Comparison of ENCODE assay signal across 2 cellular contexts in the genomic region with DNA sequence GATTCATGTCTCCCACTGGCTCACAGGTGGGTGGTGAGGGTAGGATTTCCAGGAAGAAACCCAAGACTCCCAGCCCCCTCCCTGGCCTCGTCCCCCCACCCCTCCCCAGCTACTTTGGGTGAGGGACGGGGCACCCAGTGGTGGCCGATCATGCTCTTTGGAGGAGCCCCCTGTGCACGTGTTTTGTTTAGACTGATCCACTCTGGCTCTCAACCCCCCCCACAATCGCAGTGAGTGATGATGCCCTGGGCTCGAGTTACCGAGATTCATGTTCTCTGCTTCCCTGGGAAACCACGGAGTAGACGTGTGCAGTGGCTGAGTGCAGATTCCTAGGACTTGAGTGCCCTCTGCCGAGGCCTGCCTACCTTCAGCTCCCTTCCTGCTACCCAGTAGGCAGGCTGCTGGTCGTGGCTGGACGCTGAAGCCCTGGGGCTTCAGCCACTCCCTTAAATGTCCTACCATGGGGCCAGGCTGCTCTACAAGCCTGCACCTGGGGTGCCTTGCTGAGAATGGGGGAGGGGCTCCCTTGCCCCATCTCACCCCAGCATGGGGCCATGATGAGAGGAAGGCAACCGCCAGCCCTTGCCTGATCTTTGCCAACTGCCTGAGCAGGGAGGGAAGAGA.
A peak's percentile ranks its signal among the peaks of the same experiment; 100 is the strongest.
TF ChIP-seq lines count a peak whose summit lies in the region.

No MANE protein-coding gene starts in this region.

TF ChIP-seq in K562, 482 proteins besides CTCF, POLR2A, EP300 and RAD21:
- TF ChIP-seq NR2C1 (IDR thresholded peaks at IDR 0.05) (no peak), NR2C1 (tag; IDR thresholded peaks at IDR 0.05) (no peak), ELF4 (CRISPR knock-in tag; IDR thresholded peaks at IDR 0.05) (no peak), CGGBP1 (CRISPR knock-in tag; IDR thresholded peaks at IDR 0.05) (no peak), STAT5B (CRISPR knock-in tag; IDR thresholded peaks at IDR 0.05) (no peak), SREBF2 (CRISPR knock-in tag; IDR thresholded peaks at IDR 0.05) (no peak), NKRF (IDR thresholded peaks at IDR 0.05; ENCODE audit: borderline replicate concordance) (no peak)
- TF ChIP-seq, protein P1, sequence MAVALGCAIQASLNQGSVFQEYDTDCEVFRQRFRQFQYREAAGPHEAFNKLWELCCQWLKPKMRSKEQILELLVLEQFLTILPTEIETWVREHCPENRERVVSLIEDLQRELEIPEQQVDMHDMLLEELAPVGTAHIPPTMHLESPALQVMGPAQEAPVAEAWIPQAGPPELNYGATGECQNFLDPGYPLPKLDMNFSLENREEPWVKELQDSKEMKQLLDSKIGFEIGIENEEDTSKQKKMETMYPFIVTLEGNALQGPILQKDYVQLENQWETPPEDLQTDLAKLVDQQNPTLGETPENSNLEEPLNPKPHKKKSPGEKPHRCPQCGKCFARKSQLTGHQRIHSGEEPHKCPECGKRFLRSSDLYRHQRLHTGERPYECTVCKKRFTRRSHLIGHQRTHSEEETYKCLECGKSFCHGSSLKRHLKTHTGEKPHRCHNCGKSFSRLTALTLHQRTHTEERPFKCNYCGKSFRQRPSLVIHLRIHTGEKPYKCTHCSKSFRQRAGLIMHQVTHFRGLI (CRISPR knock-in tag; IDR thresholded peaks at IDR 0.05), result no peak
TF ChIP-seq in K562: peak in this region for 0.

TF ChIP-seq in neural cell, 6 proteins besides CTCF, POLR2A, EP300 and RAD21 (continued from another document):
- TF ChIP-seq SMC3 (conservative IDR thresholded peaks at IDR 0.05; ENCODE audit: poor library complexity), result peak; percentile 88
- no peak for TF ChIP-seq EZH2 (IDR thresholded peaks at IDR 0.05; ENCODE audit: borderline replicate concordance, insufficient read depth, low read length, poor library complexity, severe bottlenecking)
- TF ChIP-seq POLR2AphosphoS5 (IDR thresholded peaks at IDR 0.05), result no peak
- TF ChIP-seq, protein P2, sequence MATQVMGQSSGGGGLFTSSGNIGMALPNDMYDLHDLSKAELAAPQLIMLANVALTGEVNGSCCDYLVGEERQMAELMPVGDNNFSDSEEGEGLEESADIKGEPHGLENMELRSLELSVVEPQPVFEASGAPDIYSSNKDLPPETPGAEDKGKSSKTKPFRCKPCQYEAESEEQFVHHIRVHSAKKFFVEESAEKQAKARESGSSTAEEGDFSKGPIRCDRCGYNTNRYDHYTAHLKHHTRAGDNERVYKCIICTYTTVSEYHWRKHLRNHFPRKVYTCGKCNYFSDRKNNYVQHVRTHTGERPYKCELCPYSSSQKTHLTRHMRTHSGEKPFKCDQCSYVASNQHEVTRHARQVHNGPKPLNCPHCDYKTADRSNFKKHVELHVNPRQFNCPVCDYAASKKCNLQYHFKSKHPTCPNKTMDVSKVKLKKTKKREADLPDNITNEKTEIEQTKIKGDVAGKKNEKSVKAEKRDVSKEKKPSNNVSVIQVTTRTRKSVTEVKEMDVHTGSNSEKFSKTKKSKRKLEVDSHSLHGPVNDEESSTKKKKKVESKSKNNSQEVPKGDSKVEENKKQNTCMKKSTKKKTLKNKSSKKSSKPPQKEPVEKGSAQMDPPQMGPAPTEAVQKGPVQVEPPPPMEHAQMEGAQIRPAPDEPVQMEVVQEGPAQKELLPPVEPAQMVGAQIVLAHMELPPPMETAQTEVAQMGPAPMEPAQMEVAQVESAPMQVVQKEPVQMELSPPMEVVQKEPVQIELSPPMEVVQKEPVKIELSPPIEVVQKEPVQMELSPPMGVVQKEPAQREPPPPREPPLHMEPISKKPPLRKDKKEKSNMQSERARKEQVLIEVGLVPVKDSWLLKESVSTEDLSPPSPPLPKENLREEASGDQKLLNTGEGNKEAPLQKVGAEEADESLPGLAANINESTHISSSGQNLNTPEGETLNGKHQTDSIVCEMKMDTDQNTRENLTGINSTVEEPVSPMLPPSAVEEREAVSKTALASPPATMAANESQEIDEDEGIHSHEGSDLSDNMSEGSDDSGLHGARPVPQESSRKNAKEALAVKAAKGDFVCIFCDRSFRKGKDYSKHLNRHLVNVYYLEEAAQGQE (IDR thresholded peaks at IDR 0.05; ENCODE audit: borderline replicate concordance), result no peak
- TF ChIP-seq MXI1 (conservative IDR thresholded peaks at IDR 0.05; ENCODE audit: poor library complexity, severe bottlenecking), result peak; percentile 4
